14 cellular contexts compared by ENCODE assay signal in the genomic region with DNA sequence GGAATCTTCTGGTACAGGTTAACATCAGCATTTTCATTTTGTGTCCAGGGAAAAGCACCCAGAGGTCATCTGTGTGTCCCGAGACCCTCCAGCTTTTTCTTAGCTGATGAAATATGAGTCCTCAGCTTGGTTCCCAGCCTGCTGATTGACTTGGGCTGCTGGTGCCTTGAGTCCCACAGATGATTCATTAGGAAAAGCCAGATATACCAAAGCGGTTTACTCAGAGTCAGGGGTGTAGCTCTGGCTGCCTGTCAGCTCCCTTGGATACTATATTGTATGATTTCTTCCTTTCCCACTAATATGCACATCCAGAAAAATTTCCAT. TPM values are rescaled to one million over a fixed set of nuclear protein-coding genes. Genes with fewer than 3 reads are reported as not detected.
DNase-seq lines count a peak whose midpoint lies in the region; ATAC-seq lines count a peak whose summit lies in the region.
"Had no signal": no experiment of that assay in that cellular context is flagged by ENCODE, and none has a peak within 500 bp of the region (broad histone marks: within the 10 kb centered on the region; RNA-seq: fewer than 3 reads in every experiment).

No MANE protein-coding gene starts in this region.

- intact Hi-C loops in sciatic nerve (cut with DNase I), result no loop called here

- H3K4me1 ChIP-seq in SJSA1 (replicated peaks), result peaks cover 14% of the 10 kb centered on the region
- H3K4me1 ChIP-seq: parathyroid adenoma, transverse colon had no signal

- no peak overlapping the region for H3K4me3 ChIP-seq in SJSA1
- H3K4me3 ChIP-seq: transverse colon had no signal

- no peaks in the 10 kb centered on the region for H3K9me3 ChIP-seq in SJSA1 (replicated peaks)
- H3K9me3 ChIP-seq: transverse colon had no signal

- peak overlapping the region; percentile 85 for H3K27ac ChIP-seq in SJSA1
- H3K27ac ChIP-seq: parathyroid adenoma had no signal

- ATAC-seq in sciatic nerve, result peak; percentile 84
- ATAC-seq in GM18520 (IDR thresholded peaks at IDR 0.05; ENCODE audit: unreplicated experiment), result no peak
- no peak for ATAC-seq in GM18907 (IDR thresholded peaks at IDR 0.05; ENCODE audit: unreplicated experiment)
- ATAC-seq: left lobe of liver had no signal

- H3K36me3 ChIP-seq in SJSA1, result no peaks in the 10 kb centered on the region; the same call in 1 of the 2 replicates
- H3K36me3 ChIP-seq: transverse colon had no signal

- H3K27me3 ChIP-seq in SJSA1 (replicated peaks), result no peaks in the 10 kb centered on the region
- H3K27me3 ChIP-seq: transverse colon had no signal

- DNase-seq in AG20443 (ENCODE audit: low spot score) (peak; percentile 85), SJSA1 (ENCODE audit: low read depth in 1 of 2, low spot score in 2 of 2) (no peak), fibroblast of the conjunctiva (ENCODE audit: low read depth) (peak; percentile 97), sciatic nerve (ENCODE audit: low spot score) (no peak), NCI-H748 (lab: John Stamatoyannopoulos, UW; ENCODE audit: unreplicated experiment) (no peak)
- no peak for DNase-seq in activated CD8-positive, alpha-beta memory T cell treated with anti-CD3 and anti-CD28 coated beads for 24 hours
- DNase-seq: activated CD4-positive, alpha-beta T cell treated with anti-CD3 and anti-CD28 coated beads for 48 hours; activated naive CD4-positive, alpha-beta T cell treated with anti-CD3 and anti-CD28 coated beads for 36 hours; CD4-positive, alpha-beta T cell; transverse colon had no signal

RNA-seq across cellular contexts. Expression of a gene that starts 43.7 kb away (rescaled TPM):
- total RNA-seq in SJSA1 (2014; rRNA removed; shearing (Covaris generic)), result not detected in 2 replicates
- not detected for total RNA-seq in sciatic nerve
- total RNA-seq: activated naive CD4-positive, alpha-beta T cell treated with anti-CD3 and anti-CD28 coated beads for 36 hours; CD4-positive, alpha-beta T cell had no signal

Comparison
In these comparisons a context has a peak if more than half of its experiments do, and no peak if none do; other contexts are left out.
1. DNase-seq: peak in AG20443 (single experiment) and fibroblast of the conjunctiva (single experiment); none in SJSA1 (0 of 2), sciatic nerve (single experiment), NCI-H748 (single experiment) and activated CD8-positive, alpha-beta memory T cell treated with anti-CD3 and anti-CD28 coated beads for 24 hours (single experiment).